ENCODE assay signal across 15 cellular contexts in genomic region chr12:45973526-45973925, GRCh38. TPM values are rescaled to one million over a fixed set of nuclear protein-coding genes. Genes with fewer than 3 reads are reported as not detected.
DNase-seq lines count a peak whose midpoint lies in the region; ATAC-seq, FAIRE-seq and TF ChIP-seq lines count a peak whose summit lies in the region.
"Had no signal": no experiment of that assay in that cellular context is flagged by ENCODE, and none has a peak within 500 bp of the region (broad histone marks: within the 10 kb centered on the region; RNA-seq: fewer than 3 reads in every experiment).

No MANE protein-coding gene starts in this region.

- H3K36me3 Mint-ChIP-seq in activated T-cell treated with anti-CD3 and anti-CD28 coated beads, Interleukin-2, amount 50 U/mL, for 24 hours (ENCODE audit: low read depth), result peaks cover 75% of the 10 kb centered on the region

- no peaks in the 10 kb centered on the region for H3K27me3 Mint-ChIP-seq in activated T-cell treated with anti-CD3 and anti-CD28 coated beads, Interleukin-2, amount 50 U/mL, for 24 hours
- H3K27me3 Mint-ChIP-seq: activated CD8-positive, alpha-beta memory T cell treated with anti-CD3 and anti-CD28 coated beads, Interleukin-2, amount 10 ng/mL, durations not matched to agents 7 days and 5 days had no signal

- H3K9me3 ChIP-seq in endothelial cell of umbilical vein (replicated peaks; ENCODE audit: control insufficient read depth, insufficient read depth, low read length) (no peaks in the 10 kb centered on the region), spleen (no peaks in the 10 kb centered on the region)
- H3K9me3 ChIP-seq: vagina had no signal

- peak overlapping the region; percentile 65 for H3K27ac Mint-ChIP-seq in activated T-cell treated with anti-CD3 and anti-CD28 coated beads, Interleukin-2, amount 50 U/mL, for 24 hours
- H3K27ac Mint-ChIP-seq: activated CD8-positive, alpha-beta memory T cell treated with anti-CD3 and anti-CD28 coated beads, Interleukin-2, amount 10 ng/mL, durations not matched to agents 7 days and 5 days; neural progenitor cell had no signal

- 28 to 39% (median 36%) methylated on average over 2 of the region's 2 CpGs for WGBS in spleen, 5 donors

- POLR2A ChIA-PET in endothelial cell of umbilical vein (lab: Charles Lee), result no interaction called here

- no peak overlapping the region for H3K4me3 Mint-ChIP-seq in activated T-cell treated with anti-CD3 and anti-CD28 coated beads, Interleukin-2, amount 50 U/mL, for 24 hours
- H3K4me3 Mint-ChIP-seq: activated CD8-positive, alpha-beta memory T cell treated with anti-CD3 and anti-CD28 coated beads, Interleukin-2, amount 10 ng/mL, durations not matched to agents 7 days and 5 days; neural progenitor cell had no signal

- H3K27me3 ChIP-seq in endothelial cell of umbilical vein (ENCODE audit: control insufficient read depth in 2 of 2, insufficient read depth in 2 of 2, low read length in 2 of 2), result no peaks in the 10 kb centered on the region
- H3K27me3 ChIP-seq in spleen (replicated peaks in 1 of 7), result no peaks in the 10 kb centered on the region
- H3K27me3 ChIP-seq: neural progenitor cell, vagina had no signal

- no peak overlapping the region for H3K4me3 ChIP-seq in endothelial cell of umbilical vein (replicated peaks in 1 of 3; ENCODE audit: insufficient read depth in 1 of 3, low read depth in 1 of 3, low read length in 3 of 3)
- H3K4me3 ChIP-seq in spleen, result no peak overlapping the region
- H3K4me3 ChIP-seq: neural progenitor cell, vagina had no signal

- H3K4me1 Mint-ChIP-seq in activated T-cell treated with anti-CD3 and anti-CD28 coated beads, Interleukin-2, amount 50 U/mL, for 24 hours (ENCODE audit: low read depth), result peaks cover 79% of the 10 kb centered on the region

- dilution Hi-C loops in endothelial cell of umbilical vein (cut with MboI; ENCODE audit: extremely low pct_ligation_motif_present, low sequenced_read_pairs), result no loop called here

- DNase-seq in activated T-cell treated with anti-CD3 and anti-CD28 coated beads, Interleukin-2, amount 50 U/mL, for 24 hours, result no peak
- DNase-seq in activated T-cell treated with anti-CD3 and anti-CD28 coated beads for 4 hours (no peak), OCI-M1 (lab: John Stamatoyannopoulos, UW) (peak; percentile 46), endothelial cell of umbilical vein (ENCODE audit: low read depth, low spot score) (peak; percentile 80), spleen (no peak), left lobe of liver (ENCODE audit: low spot score) (no peak)
- no peak for DNase-seq in stimulated activated naive CD4-positive, alpha-beta T cell (lab: John Stamatoyannopoulos, UW)
- DNase-seq: activated CD8-positive, alpha-beta memory T cell treated with anti-CD3 and anti-CD28 coated beads, Interleukin-2, amount 10 ng/mL, durations not matched to agents 7 days and 5 days; amniotic stem cell; NCI-H446 treated with DMSO at 0.1 percent for 48 hours; RPMI8226; stimulated activated CD4-positive, alpha-beta T cell treated with anti-CD3 and anti-CD28 coated beads, Interleukin-12 subunit alpha, Interleukin-12 subunit beta, amount 100 ng/mL, for 4 hours had no signal

- no peak for TF ChIP-seq CTCF in endothelial cell of umbilical vein (IDR thresholded peaks at IDR 0.05; ENCODE audit: extremely low read depth in 1 of 2, insufficient read depth in 1 of 2, low read depth in 1 of 2, low read length in 2 of 2)
- TF ChIP-seq CTCF in spleen (IDR thresholded peaks at IDR 0.05 in 8 of 11, conservative IDR thresholded peaks at IDR 0.05 in 3 of 11), result no peak

- H3K27ac ChIP-seq in endothelial cell of umbilical vein (ENCODE audit: insufficient read depth, low read depth, low read length) (peak overlapping the region; percentile 15), spleen (peak overlapping the region in 5 of 8 donors; percentile 0 to 46 (median 45))
- H3K27ac ChIP-seq: neural progenitor cell, vagina had no signal

- H3K36me3 ChIP-seq in endothelial cell of umbilical vein (ENCODE audit: control insufficient read depth in 2 of 2, extremely low read depth in 1 of 2, insufficient read depth in 2 of 2, low read length in 2 of 2), result no peaks in the 10 kb centered on the region
- H3K36me3 ChIP-seq in spleen, result peaks cover 0 to 28% (median 0%) of the 10 kb centered on the region in 6 donors

- H4K20me1 ChIP-seq in endothelial cell of umbilical vein (replicated peaks; ENCODE audit: control insufficient read depth, extremely low read depth, insufficient read depth, low read length), result peaks cover 7% of the 10 kb centered on the region

- no peak overlapping the region for H3K9ac ChIP-seq in endothelial cell of umbilical vein (replicated peaks; ENCODE audit: extremely low read depth, insufficient read depth, low read length)
- H3K9ac ChIP-seq: neural progenitor cell had no signal

- H2AFZ ChIP-seq in endothelial cell of umbilical vein (ENCODE audit: low read depth, low read length), result no peak overlapping the region
- H2AFZ ChIP-seq: neural progenitor cell had no signal

- intact Hi-C loops in endothelial cell of umbilical vein (cut with micrococcal nuclease) (loop anchor here (2.0 kb wide), 1 partner anchor 15 kb away; no protein-coding TSS in a partner anchor), spleen (cut with DNase I; ENCODE audit: low total_unique reads) (no loop called here)

- FAIRE-seq in endothelial cell of umbilical vein (lab: Jason Lieb, UNC), result peak; percentile 55

- H3K79me2 ChIP-seq in endothelial cell of umbilical vein (ENCODE audit: control insufficient read depth, insufficient read depth, low read length), result peaks cover 88% of the 10 kb centered on the region

- H3K4me1 ChIP-seq in endothelial cell of umbilical vein (ENCODE audit: control insufficient read depth, extremely low read depth, insufficient read depth, low read length), result peaks cover 11% of the 10 kb centered on the region
- peaks cover 22 to 99% (median 72%) of the 10 kb centered on the region in 6 donors for H3K4me1 ChIP-seq in spleen

- TF ChIP-seq POLR2A in endothelial cell of umbilical vein (IDR thresholded peaks at IDR 0.05; ENCODE audit: low read depth, low read length), result no peak
- TF ChIP-seq POLR2A in spleen (IDR thresholded peaks at IDR 0.05), result no peak

- CTCF ChIA-PET in endothelial cell of umbilical vein (lab: Charles Lee), result interaction anchor here (0.7 kb wide), 1 partner anchor 17 kb away, joined by 3 read pairs; the partner anchor contains the start of gene SCAF11

- BruUV-seq in endothelial cell of umbilical vein (replicated peaks; lab: Mats Ljungman, UMichigan), result no TSS peak

- H3K4me2 ChIP-seq in endothelial cell of umbilical vein (ENCODE audit: insufficient read depth, low read length), result peak overlapping the region; percentile 76
- H3K4me2 ChIP-seq: neural progenitor cell had no signal

- H3K9me3 Mint-ChIP-seq in activated T-cell treated with anti-CD3 and anti-CD28 coated beads, Interleukin-2, amount 50 U/mL, for 24 hours, result peaks cover 2% of the 10 kb centered on the region

- no peaks in the 10 kb centered on the region for H3K9me1 ChIP-seq in endothelial cell of umbilical vein (replicated peaks; ENCODE audit: control insufficient read depth, extremely low read depth, insufficient read depth, low read length)

- ATAC-seq in left lobe of liver (no peak), HG02970 (IDR thresholded peaks at IDR 0.05; ENCODE audit: low FRiP score, unreplicated experiment) (no peak)
- ATAC-seq: activated CD8-positive, alpha-beta memory T cell treated with anti-CD3 and anti-CD28 coated beads, Interleukin-2, amount 10 ng/mL, durations not matched to agents 7 days and 5 days had no signal

TF ChIP-seq in endothelial cell of umbilical vein, 7 proteins besides CTCF, POLR2A, EP300 and RAD21:
- TF ChIP-seq GATA2 (IDR thresholded peaks at IDR 0.05; ENCODE audit: insufficient read depth, insufficient read length, low read depth, low read length) (peak; percentile 36), POLR2AphosphoS5 (IDR thresholded peaks at IDR 0.05; ENCODE audit: insufficient read depth, low read depth, low read length) (no peak)

RNA-seq across cellular contexts. Expression of gene SCAF11, which starts 16.8 kb away (rescaled TPM):
- total RNA-seq in endothelial cell of umbilical vein (95.0 and 109 TPM in 2 replicates), spleen (100 to 1,000 TPM; 162 to 249 (median 188) TPM), left lobe of liver (45.7 TPM)
- polyA plus RNA-seq in endothelial cell of umbilical vein (17.5 and 20.9 TPM in 2 replicates), spleen (10 to 100 TPM; 30.0 to 34.1 (median 31.2) TPM)
- polyA plus RNA-seq in endothelial cell of umbilical vein (2011; cell fraction: cytosol; rRNA removed), result 36.2 and 37.9 TPM in 2 replicates
- 74.2 and 99.4 TPM in 2 replicates for polyA plus RNA-seq in endothelial cell of umbilical vein (2011; cell fraction: nucleus; rRNA removed)
- 69.2 and 70.1 TPM in 2 replicates for polyA plus RNA-seq in endothelial cell of umbilical vein (2012)
- polyA minus RNA-seq in endothelial cell of umbilical vein, result 69.0 and 75.4 TPM in 2 replicates
- polyA minus RNA-seq in endothelial cell of umbilical vein (2011; cell fraction: cytosol; rRNA and poly(A)+ RNA removed), result 68.9 TPM
- 103 and 128 TPM in 2 replicates for polyA minus RNA-seq in endothelial cell of umbilical vein (2011; cell fraction: nucleus; rRNA and poly(A)+ RNA removed)

Comparison
In these comparisons a context has a peak if more than half of its experiments do, and no peak if none do; other contexts are left out.
1. DNase-seq: peak in OCI-M1 (single experiment) and endothelial cell of umbilical vein (single experiment); none in activated T-cell treated with anti-CD3 and anti-CD28 coated beads, Interleukin-2, amount 50 U/mL, for 24 hours (single experiment), activated T-cell treated with anti-CD3 and anti-CD28 coated beads for 4 hours (single experiment), spleen (single experiment), left lobe of liver (single experiment) and stimulated activated naive CD4-positive, alpha-beta T cell (0 of 6).